In genomic region chr4:74120086-74120485, GRCh38 we compare ENCODE assay signal across 30 cellular contexts.
"Had no signal": no experiment of that assay in that cellular context is flagged by ENCODE, and none has a peak within 500 bp of the region (broad histone marks: within the 10 kb centered on the region; RNA-seq: fewer than 3 reads in every experiment).

No MANE protein-coding gene starts in this region.

- H3K27ac Mint-ChIP-seq: mesothelial cell of epicardium; natural killer cell; nephron progenitor cell; neural progenitor cell; stimulated activated memory B cell treated with anti-CD40 and anti-IgM and Interleukin-4, amounts not matched to agents 10 μg/mL and 1 μg/mL and 100 μg/mL, for 72 hours; stimulated activated naive CD8-positive, alpha-beta T cell treated with anti-CD3 and anti-CD28 coated beads, Interleukin-15, amount 100 ng/mL, for 72 hours; type B pancreatic cell had no signal

- ATAC-seq: left colon; natural killer cell; psoas muscle; right lobe of liver; stimulated activated memory B cell treated with anti-CD40 and anti-IgM and Interleukin-4, amounts not matched to agents 10 μg/mL and 1 μg/mL and 100 μg/mL, for 72 hours; stimulated activated naive CD8-positive, alpha-beta T cell treated with anti-CD3 and anti-CD28 coated beads, Interleukin-15, amount 100 ng/mL, for 72 hours had no signal

- H3K4me1 Mint-ChIP-seq: natural killer cell; nephron progenitor cell; stimulated activated memory B cell treated with anti-CD40 and anti-IgM and Interleukin-4, amounts not matched to agents 10 μg/mL and 1 μg/mL and 100 μg/mL, for 72 hours; stimulated activated naive CD8-positive, alpha-beta T cell treated with anti-CD3 and anti-CD28 coated beads, Interleukin-15, amount 100 ng/mL, for 72 hours had no signal

- H2AFZ ChIP-seq: hepatocyte, neural progenitor cell, parathyroid adenoma had no signal

- H3K36me3 Mint-ChIP-seq: mesothelial cell of epicardium; naive B cell; natural killer cell; stimulated activated memory B cell treated with anti-CD40 and anti-IgM and Interleukin-4, amounts not matched to agents 10 μg/mL and 1 μg/mL and 100 μg/mL, for 72 hours; type B pancreatic cell had no signal

- FAIRE-seq: keratinocyte had no signal

- H3K36me3 ChIP-seq: left ventricle myocardium inferior, neural progenitor cell, neutrophil, right atrium auricular region, right lobe of liver, tibial nerve, uterus had no signal

- DNase-seq: kidney glomerular epithelial cell; left colon; left ventricle myocardium inferior; mesendoderm; naive B cell; natural killer cell; nephron progenitor cell; occipital lobe; psoas muscle; right lobe of liver; stimulated activated CD4-positive, alpha-beta T cell treated with anti-CD3 and anti-CD28 coated beads, Interleukin-1b, Interleukin-23, amount 100 ng/mL, for 48 hours; stimulated activated CD4-positive, alpha-beta T cell treated with anti-CD3 and anti-CD28 coated beads, Interleukin-2, amount 100 ng/mL, for 48 hours; stimulated activated CD4-positive, alpha-beta T cell treated with anti-CD3 and anti-CD28 coated beads, Interleukin-4, amount 100 ng/mL, for 4 hours; stimulated activated CD8-positive, alpha-beta memory T cell treated with anti-CD3 and anti-CD28 coated beads, Interleukin-4, amount 100 ng/mL, for 48 hours; stimulated activated naive CD4-positive, alpha-beta T cell treated with Interleukin-2 at 50 U/mL for 16 hours; stimulated activated naive CD8-positive, alpha-beta T cell treated with anti-CD3 and anti-CD28 coated beads, Interleukin-15, amount 100 ng/mL, for 72 hours; substantia nigra; uterus had no signal

- H3K27ac ChIP-seq: hepatocyte, left ventricle myocardium inferior, neural progenitor cell, neutrophil, parathyroid adenoma, psoas muscle, right atrium auricular region, right lobe of liver, tibial nerve, uterus had no signal

- H3K4me1 ChIP-seq: neural progenitor cell, parathyroid adenoma, uterus had no signal

- H3K9ac ChIP-seq: neural progenitor cell, parathyroid adenoma had no signal

- H3K4me3 ChIP-seq: hepatocyte, left ventricle myocardium inferior, lung, neural progenitor cell, psoas muscle, right atrium auricular region, right lobe of liver, smooth muscle cell, tibial nerve, uterus had no signal

- H3K79me2 ChIP-seq: hepatocyte, parathyroid adenoma had no signal

- H3K27me3 ChIP-seq: hepatocyte, neural progenitor cell, neutrophil, right atrium auricular region, right lobe of liver, tibial nerve, uterus had no signal

- H3K9me3 ChIP-seq: left ventricle myocardium inferior, neutrophil, psoas muscle, right atrium auricular region, right lobe of liver, tibial nerve, uterus had no signal

- H3K9me3 Mint-ChIP-seq: mesothelial cell of epicardium, natural killer cell, type B pancreatic cell had no signal

- H3K4me3 Mint-ChIP-seq: mesothelial cell of epicardium; naive B cell; natural killer cell; nephron progenitor cell; neural progenitor cell; stimulated activated memory B cell treated with anti-CD40 and anti-IgM and Interleukin-4, amounts not matched to agents 10 μg/mL and 1 μg/mL and 100 μg/mL, for 72 hours; stimulated activated naive CD8-positive, alpha-beta T cell treated with anti-CD3 and anti-CD28 coated beads, Interleukin-15, amount 100 ng/mL, for 72 hours; type B pancreatic cell had no signal

- H3K27me3 Mint-ChIP-seq: stimulated activated memory B cell treated with anti-CD40 and anti-IgM and Interleukin-4, amounts not matched to agents 10 μg/mL and 1 μg/mL and 100 μg/mL, for 72 hours; stimulated activated naive CD8-positive, alpha-beta T cell treated with anti-CD3 and anti-CD28 coated beads, Interleukin-15, amount 100 ng/mL, for 72 hours; type B pancreatic cell had no signal

- H3K4me2 ChIP-seq: hepatocyte, neural progenitor cell, smooth muscle cell had no signal
